1 cellular context compared by ENCODE assay signal in genomic region chr4:127778102-127778501, GRCh38.
TF ChIP-seq lines count a peak whose summit lies in the region.

No MANE protein-coding gene starts in this region.

TF ChIP-seq in HepG2, 621 proteins besides CTCF, POLR2A, EP300 and RAD21:
- no peak for TF ChIP-seq NFYC (CRISPR knock-in tag; IDR thresholded peaks at IDR 0.05)
- no peak for TF ChIP-seq RBM22 (optimal IDR thresholded peaks at IDR 0.05; ENCODE audit: low read length)
- TF ChIP-seq SETDB1 (CRISPR knock-in tag; IDR thresholded peaks at IDR 0.05; ENCODE audit: borderline replicate concordance): no peak
- no peak for TF ChIP-seq PRDM4 (CRISPR knock-in tag; IDR thresholded peaks at IDR 0.05; ENCODE audit: borderline replicate concordance)
- TF ChIP-seq, protein P1, sequence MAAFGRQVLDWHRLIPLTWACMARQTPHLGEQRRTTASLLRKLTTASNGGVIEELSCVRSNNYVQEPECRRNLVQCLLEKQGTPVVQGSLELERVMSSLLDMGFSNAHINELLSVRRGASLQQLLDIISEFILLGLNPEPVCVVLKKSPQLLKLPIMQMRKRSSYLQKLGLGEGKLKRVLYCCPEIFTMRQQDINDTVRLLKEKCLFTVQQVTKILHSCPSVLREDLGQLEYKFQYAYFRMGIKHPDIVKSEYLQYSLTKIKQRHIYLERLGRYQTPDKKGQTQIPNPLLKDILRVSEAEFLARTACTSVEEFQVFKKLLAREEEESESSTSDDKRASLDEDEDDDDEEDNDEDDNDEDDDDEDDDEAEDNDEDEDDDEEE (CRISPR knock-in tag; IDR thresholded peaks at IDR 0.05): no peak
- TF ChIP-seq PBX2 (CRISPR knock-in tag; IDR thresholded peaks at IDR 0.05): peak; percentile 75
- TF ChIP-seq, protein P2, sequence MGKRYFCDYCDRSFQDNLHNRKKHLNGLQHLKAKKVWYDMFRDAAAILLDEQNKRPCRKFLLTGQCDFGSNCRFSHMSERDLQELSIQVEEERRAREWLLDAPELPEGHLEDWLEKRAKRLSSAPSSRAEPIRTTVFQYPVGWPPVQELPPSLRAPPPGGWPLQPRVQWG (CRISPR knock-in tag; IDR thresholded peaks at IDR 0.05; ENCODE audit: borderline replicate concordance, low read depth): no peak
